2 cellular contexts compared by ENCODE assay signal in the genomic region with DNA sequence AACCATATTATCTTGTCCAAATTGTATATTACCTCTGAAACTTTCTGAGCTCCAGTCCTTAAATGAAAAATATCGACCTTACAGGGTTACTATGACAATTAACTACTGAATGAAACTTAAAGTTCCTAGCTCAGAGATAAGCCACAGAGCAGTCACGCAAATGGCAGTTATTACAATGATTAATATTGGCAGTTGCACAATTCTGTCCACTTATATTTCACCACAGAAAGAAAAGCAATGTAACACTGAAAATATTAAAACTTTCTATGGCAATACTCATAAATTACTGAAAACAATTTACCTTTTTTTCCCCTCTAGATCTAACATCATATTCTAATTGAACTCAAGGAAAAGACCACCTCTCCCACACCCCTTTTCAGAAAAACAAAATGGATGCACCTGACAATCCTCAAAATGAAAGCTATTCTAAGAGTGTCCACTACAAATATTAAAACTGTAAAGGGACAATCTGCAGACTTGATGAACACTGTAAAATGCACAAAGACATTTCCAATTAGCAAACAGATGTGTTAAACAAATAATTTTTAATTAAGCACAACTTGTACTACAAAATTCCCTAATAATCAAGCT.
TF ChIP-seq lines count a peak whose summit lies in the region.

No MANE protein-coding gene starts in this region.

TF ChIP-seq in HEK293, 187 proteins besides CTCF, POLR2A, EP300 and RAD21 (continued from another document):
- TF ChIP-seq, protein P1, sequence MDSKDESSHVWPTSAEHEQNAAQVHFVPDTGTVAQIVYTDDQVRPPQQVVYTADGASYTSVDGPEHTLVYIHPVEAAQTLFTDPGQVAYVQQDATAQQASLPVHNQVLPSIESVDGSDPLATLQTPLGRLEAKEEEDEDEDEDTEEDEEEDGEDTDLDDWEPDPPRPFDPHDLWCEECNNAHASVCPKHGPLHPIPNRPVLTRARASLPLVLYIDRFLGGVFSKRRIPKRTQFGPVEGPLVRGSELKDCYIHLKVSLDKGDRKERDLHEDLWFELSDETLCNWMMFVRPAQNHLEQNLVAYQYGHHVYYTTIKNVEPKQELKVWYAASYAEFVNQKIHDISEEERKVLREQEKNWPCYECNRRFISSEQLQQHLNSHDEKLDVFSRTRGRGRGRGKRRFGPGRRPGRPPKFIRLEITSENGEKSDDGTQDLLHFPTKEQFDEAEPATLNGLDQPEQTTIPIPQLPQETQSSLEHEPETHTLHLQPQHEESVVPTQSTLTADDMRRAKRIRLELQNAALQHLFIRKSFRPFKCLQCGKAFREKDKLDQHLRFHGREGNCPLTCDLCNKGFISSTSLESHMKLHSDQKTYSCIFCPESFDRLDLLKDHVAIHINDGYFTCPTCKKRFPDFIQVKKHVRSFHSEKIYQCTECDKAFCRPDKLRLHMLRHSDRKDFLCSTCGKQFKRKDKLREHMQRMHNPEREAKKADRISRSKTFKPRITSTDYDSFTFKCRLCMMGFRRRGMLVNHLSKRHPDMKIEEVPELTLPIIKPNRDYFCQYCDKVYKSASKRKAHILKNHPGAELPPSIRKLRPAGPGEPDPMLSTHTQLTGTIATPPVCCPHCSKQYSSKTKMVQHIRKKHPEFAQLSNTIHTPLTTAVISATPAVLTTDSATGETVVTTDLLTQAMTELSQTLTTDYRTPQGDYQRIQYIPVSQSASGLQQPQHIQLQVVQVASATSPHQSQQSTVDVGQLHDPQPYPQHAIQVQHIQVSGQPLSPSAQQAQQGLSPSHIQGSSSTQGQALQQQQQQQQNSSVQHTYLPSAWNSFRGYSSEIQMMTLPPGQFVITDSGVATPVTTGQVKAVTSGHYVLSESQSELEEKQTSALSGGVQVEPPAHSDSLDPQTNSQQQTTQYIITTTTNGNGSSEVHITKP (tag by site-specific recombination; IDR thresholded peaks at IDR 0.05) = peak; percentile 89
- TF ChIP-seq ZSCAN30 (tag by site-specific recombination; IDR thresholded peaks at IDR 0.05) (no peak), OSR2 (tag by site-specific recombination; IDR thresholded peaks at IDR 0.05) (0 out of 2 replicates have a peak, but pooled peaks have one; percentile 15), TCF7L2 (IDR thresholded peaks at IDR 0.05; ENCODE audit: borderline replicate concordance, low read depth, low read length) (0 out of 2 replicates have a peak, but pooled peaks have one; percentile 35), ZNF785 (tag by site-specific recombination; IDR thresholded peaks at IDR 0.05) (no peak), ZNF324 (tag by site-specific recombination; IDR thresholded peaks at IDR 0.05) (no peak), ZNF830 (tag by site-specific recombination; IDR thresholded peaks at IDR 0.05; ENCODE audit: low read depth) (no peak)
- TF ChIP-seq, protein P2, sequence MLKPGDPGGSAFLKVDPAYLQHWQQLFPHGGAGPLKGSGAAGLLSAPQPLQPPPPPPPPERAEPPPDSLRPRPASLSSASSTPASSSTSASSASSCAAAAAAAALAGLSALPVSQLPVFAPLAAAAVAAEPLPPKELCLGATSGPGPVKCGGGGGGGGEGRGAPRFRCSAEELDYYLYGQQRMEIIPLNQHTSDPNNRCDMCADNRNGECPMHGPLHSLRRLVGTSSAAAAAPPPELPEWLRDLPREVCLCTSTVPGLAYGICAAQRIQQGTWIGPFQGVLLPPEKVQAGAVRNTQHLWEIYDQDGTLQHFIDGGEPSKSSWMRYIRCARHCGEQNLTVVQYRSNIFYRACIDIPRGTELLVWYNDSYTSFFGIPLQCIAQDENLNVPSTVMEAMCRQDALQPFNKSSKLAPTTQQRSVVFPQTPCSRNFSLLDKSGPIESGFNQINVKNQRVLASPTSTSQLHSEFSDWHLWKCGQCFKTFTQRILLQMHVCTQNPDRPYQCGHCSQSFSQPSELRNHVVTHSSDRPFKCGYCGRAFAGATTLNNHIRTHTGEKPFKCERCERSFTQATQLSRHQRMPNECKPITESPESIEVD (tag by site-specific recombination; IDR thresholded peaks at IDR 0.05) = peak; percentile 78
- TF ChIP-seq, protein P3, sequence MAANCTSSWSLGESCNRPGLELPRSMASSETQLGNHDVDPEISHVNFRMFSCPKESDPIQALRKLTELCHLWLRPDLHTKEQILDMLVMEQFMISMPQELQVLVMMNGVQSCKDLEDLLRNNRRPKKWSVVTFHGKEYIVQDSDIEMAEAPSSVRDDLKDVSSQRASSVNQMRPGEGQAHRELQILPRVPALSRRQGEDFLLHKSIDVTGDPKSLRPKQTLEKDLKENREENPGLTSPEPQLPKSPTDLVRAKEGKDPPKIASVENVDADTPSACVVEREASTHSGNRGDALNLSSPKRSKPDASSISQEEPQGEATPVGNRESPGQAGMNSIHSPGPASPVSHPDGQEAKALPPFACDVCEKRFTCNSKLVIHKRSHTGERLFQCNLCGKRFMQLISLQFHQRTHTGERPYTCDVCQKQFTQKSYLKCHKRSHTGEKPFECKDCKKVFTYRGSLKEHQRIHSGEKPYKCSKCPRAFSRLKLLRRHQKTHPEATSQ (tag by site-specific recombination; IDR thresholded peaks at IDR 0.05) = no peak

TF ChIP-seq in GM23338, 12 proteins besides CTCF, POLR2A, EP300 and RAD21 (continued from another document):
- TF ChIP-seq, protein P4, sequence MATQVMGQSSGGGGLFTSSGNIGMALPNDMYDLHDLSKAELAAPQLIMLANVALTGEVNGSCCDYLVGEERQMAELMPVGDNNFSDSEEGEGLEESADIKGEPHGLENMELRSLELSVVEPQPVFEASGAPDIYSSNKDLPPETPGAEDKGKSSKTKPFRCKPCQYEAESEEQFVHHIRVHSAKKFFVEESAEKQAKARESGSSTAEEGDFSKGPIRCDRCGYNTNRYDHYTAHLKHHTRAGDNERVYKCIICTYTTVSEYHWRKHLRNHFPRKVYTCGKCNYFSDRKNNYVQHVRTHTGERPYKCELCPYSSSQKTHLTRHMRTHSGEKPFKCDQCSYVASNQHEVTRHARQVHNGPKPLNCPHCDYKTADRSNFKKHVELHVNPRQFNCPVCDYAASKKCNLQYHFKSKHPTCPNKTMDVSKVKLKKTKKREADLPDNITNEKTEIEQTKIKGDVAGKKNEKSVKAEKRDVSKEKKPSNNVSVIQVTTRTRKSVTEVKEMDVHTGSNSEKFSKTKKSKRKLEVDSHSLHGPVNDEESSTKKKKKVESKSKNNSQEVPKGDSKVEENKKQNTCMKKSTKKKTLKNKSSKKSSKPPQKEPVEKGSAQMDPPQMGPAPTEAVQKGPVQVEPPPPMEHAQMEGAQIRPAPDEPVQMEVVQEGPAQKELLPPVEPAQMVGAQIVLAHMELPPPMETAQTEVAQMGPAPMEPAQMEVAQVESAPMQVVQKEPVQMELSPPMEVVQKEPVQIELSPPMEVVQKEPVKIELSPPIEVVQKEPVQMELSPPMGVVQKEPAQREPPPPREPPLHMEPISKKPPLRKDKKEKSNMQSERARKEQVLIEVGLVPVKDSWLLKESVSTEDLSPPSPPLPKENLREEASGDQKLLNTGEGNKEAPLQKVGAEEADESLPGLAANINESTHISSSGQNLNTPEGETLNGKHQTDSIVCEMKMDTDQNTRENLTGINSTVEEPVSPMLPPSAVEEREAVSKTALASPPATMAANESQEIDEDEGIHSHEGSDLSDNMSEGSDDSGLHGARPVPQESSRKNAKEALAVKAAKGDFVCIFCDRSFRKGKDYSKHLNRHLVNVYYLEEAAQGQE (IDR thresholded peaks at IDR 0.05; ENCODE audit: unreplicated experiment) = no peak
- TF ChIP-seq EZH2phosphoT487 (IDR thresholded peaks at IDR 0.05; ENCODE audit: unreplicated experiment) (no peak), ZNF462 (CRISPR knock-in tag; IDR thresholded peaks at IDR 0.05) (no peak), ETS1 (IDR thresholded peaks at IDR 0.05) (no peak), STAT1 (IDR thresholded peaks at IDR 0.05; ENCODE audit: unreplicated experiment) (no peak), CREB1 (CRISPR knock-in tag; IDR thresholded peaks at IDR 0.05; ENCODE audit: low read depth) (no peak), NANOG (IDR thresholded peaks at IDR 0.05; ENCODE audit: borderline replicate concordance) (no peak), POLR2AphosphoS5 (IDR thresholded peaks at IDR 0.05; ENCODE audit: low read depth) (no peak), JUNB (IDR thresholded peaks at IDR 0.05; ENCODE audit: unreplicated experiment) (no peak), ZNF114 (CRISPR knock-in tag; IDR thresholded peaks at IDR 0.05) (no peak), ZNF331 (CRISPR knock-in tag; IDR thresholded peaks at IDR 0.05; ENCODE audit: low read depth) (no peak)
